23 cellular contexts compared by ENCODE assay signal in genomic region chr9:120668399-120668798, GRCh38. TPM values are rescaled to one million over a fixed set of nuclear protein-coding genes. Genes with fewer than 3 reads are reported as not detected.
DNase-seq lines count a peak whose midpoint lies in the region; FAIRE-seq and TF ChIP-seq lines count a peak whose summit lies in the region.
"Had no signal": no experiment of that assay in that cellular context is flagged by ENCODE, and none has a peak within 500 bp of the region (broad histone marks: within the 10 kb centered on the region; RNA-seq: fewer than 3 reads in every experiment).

No MANE protein-coding gene starts in this region.

- H3K27me3 ChIP-seq in A673 (replicated peaks; ENCODE audit: insufficient read depth, low read depth, low read length, poor library complexity), result no peaks in the 10 kb centered on the region
- H3K27me3 ChIP-seq: hepatocyte had no signal

- no TSS peak for BruUV-seq in A673 (replicated peaks; lab: Mats Ljungman, UMichigan)

- H3K9me3 ChIP-seq in A673 (ENCODE audit: low read depth, low read length, poor library complexity, severe bottlenecking), result peaks cover 7% of the 10 kb centered on the region

- no peak for TF ChIP-seq CTCF in A673 (conservative IDR thresholded peaks at IDR 0.05; ENCODE audit: low read depth, low read length)

- peaks cover 35% of the 10 kb centered on the region for H3K4me1 ChIP-seq in A673 (ENCODE audit: insufficient read depth, low read length, poor library complexity, severe bottlenecking)
- H3K4me1 ChIP-seq: Caco-2 had no signal

- no peak overlapping the region for H3K4me3 ChIP-seq in A673 (ENCODE audit: low read depth, low read length, poor library complexity, severe bottlenecking)
- H3K4me3 ChIP-seq: GM12878, hepatocyte, smooth muscle cell had no signal

- POLR2A ChIA-PET in A673 (lab: Charles Lee; ENCODE audit: low non-redundant PET), result no interaction called here

- FAIRE-seq in GM12891 (lab: Jason Lieb, UNC), result no peak
- FAIRE-seq: frontal cortex, GM12878 had no signal

- H3K36me3 ChIP-seq in A673 (ENCODE audit: insufficient read depth, low read length, poor library complexity, severe bottlenecking), result no peaks in the 10 kb centered on the region

- intact Hi-C loops in A673 (cut with micrococcal nuclease; ENCODE audit: unreplicated experiment), result no loop called here

- TF ChIP-seq POLR2A in GM12891 (IDR thresholded peaks at IDR 0.05; ENCODE audit: low read depth, low read length), result no peak

- DNase-seq in NCI-H2171 (lab: John Stamatoyannopoulos, UW), result peak; percentile 2
- DNase-seq in NCI-H2171 treated with DMSO at 0.1 percent for 48 hours (lab: John Stamatoyannopoulos, UW), result no peak
- DNase-seq in M059J (ENCODE audit: low read depth), result peak; percentile 10
- peak; percentile 25 for DNase-seq in amniotic epithelial cell (ENCODE audit: low read depth)
- DNase-seq in left kidney (ENCODE audit: low read depth, low spot score), result peak; percentile 16
- DNase-seq in A673 (ENCODE audit: low spot score), result no peak
- no peak for DNase-seq in GM12891 (ENCODE audit: insufficient read length, low spot score)
- no peak for DNase-seq in activated gamma-delta T cell (lab: John Stamatoyannopoulos, UW)
- DNase-seq: activated B cell treated with CpG ODN at 0.5 μM for 24 hours; activated CD4-positive, alpha-beta memory T cell treated with anti-CD3 and anti-CD28 coated beads for 36 hours; activated CD8-positive, alpha-beta memory T cell treated with anti-CD3 and anti-CD28 coated beads, Interleukin-2, amount 50 U/mL, for 48 hours; Caco-2; DND-41; effector CD4-positive, alpha-beta T cell; H7; naive thymus-derived CD4-positive, alpha-beta T cell; NCI-H2107; NCI-H526 treated with DMSO at 0.1 percent for 48 hours; T-helper 9 cell had no signal

- H3K27ac ChIP-seq in A673 (ENCODE audit: low read depth, low read length, poor library complexity, severe bottlenecking), result no peak overlapping the region
- H3K27ac ChIP-seq: hepatocyte had no signal

- CTCF ChIA-PET in A673 (lab: Charles Lee), result no interaction called here

TF ChIP-seq in GM12891, 5 proteins besides CTCF, POLR2A, EP300 and RAD21:
- no peak for TF ChIP-seq TAF1 (IDR thresholded peaks at IDR 0.05; ENCODE audit: low read depth, low read length)
- no peak for TF ChIP-seq POLR2AphosphoS5 (IDR thresholded peaks at IDR 0.05; ENCODE audit: low read depth, low read length)
- TF ChIP-seq SPI1 (IDR thresholded peaks at IDR 0.05; ENCODE audit: low read depth, low read length), result no peak
- no peak for TF ChIP-seq PAX5 (IDR thresholded peaks at IDR 0.05; ENCODE audit: insufficient read depth, low read length, severe bottlenecking)
- no peak for TF ChIP-seq POU2F2 (IDR thresholded peaks at IDR 0.05; ENCODE audit: low read depth, low read length)
TF ChIP-seq in GM12891: peak in this region for 0.

RNA-seq across cellular contexts. Expression of gene MEGF9, which starts 45.9 kb away (rescaled TPM):
- total RNA-seq in M059J (2014; rRNA removed; shearing (Covaris generic)), result 6.4 and 15.0 TPM in 2 replicates
- total RNA-seq in A673 (2021), result 11.5 and 12.2 TPM in 2 replicates
- 0.63 TPM for polyA plus RNA-seq in GM12891 (2012; ENCODE audit: low read depth, missing spikeins)

Comparison
In these comparisons a context has a peak if more than half of its experiments do, and no peak if none do; other contexts are left out.
1. DNase-seq: peak in NCI-H2171 (single experiment), M059J (single experiment), amniotic epithelial cell (single experiment) and left kidney (single experiment); none in NCI-H2171 treated with DMSO at 0.1 percent for 48 hours (single experiment), A673 (single experiment), GM12891 (single experiment) and activated gamma-delta T cell (single experiment).